In genomic region chr17:74454197-74455024, GRCh38 we compare ENCODE assay signal across 1 cellular context.
A peak's percentile ranks its signal among the peaks of the same experiment; 100 is the strongest.
TF ChIP-seq lines count a peak whose summit lies in the region.

No MANE protein-coding gene starts in this region.

TF ChIP-seq in K562, 482 proteins besides CTCF, POLR2A, EP300 and RAD21 (continued from another document and continues in another):
- TF ChIP-seq AFF4 (CRISPR knock-in tag; IDR thresholded peaks at IDR 0.05) (no peak), LCOR (CRISPR knock-in tag; IDR thresholded peaks at IDR 0.05) (no peak), HDAC1 (IDR thresholded peaks at IDR 0.05) (no peak; a peak in 1 of 4 replicates), ZNF212 (CRISPR knock-in tag; IDR thresholded peaks at IDR 0.05) (no peak), XRCC5 (IDR thresholded peaks at IDR 0.05; ENCODE audit: low read depth, low read length) (no peak), SRF (CRISPR knock-in tag; IDR thresholded peaks at IDR 0.05) (no peak), FOXP1 (CRISPR knock-in tag; IDR thresholded peaks at IDR 0.05) (no peak), FOXP4 (CRISPR knock-in tag; IDR thresholded peaks at IDR 0.05; ENCODE audit: borderline replicate concordance) (peak; percentile 38; the same call in 1 of the 2 replicates), NKRF (IDR thresholded peaks at IDR 0.05; ENCODE audit: borderline replicate concordance) (no peak), CCNT2 (IDR thresholded peaks at IDR 0.05; ENCODE audit: borderline replicate concordance, extremely low read depth, insufficient read length, low read depth, low read length) (peak; percentile 47), ELK1 (CRISPR knock-in tag; IDR thresholded peaks at IDR 0.05) (no peak), RAD51 (IDR thresholded peaks at IDR 0.05; ENCODE audit: borderline replicate concordance, low read depth) (no peak), MEIS2 (IDR thresholded peaks at IDR 0.05; ENCODE audit: partially characterized antibody) (no peak), TFAP4 (CRISPR knock-in tag; IDR thresholded peaks at IDR 0.05; ENCODE audit: borderline replicate concordance) (peak; percentile 97), SMAD2 (IDR thresholded peaks at IDR 0.05; ENCODE audit: low read depth, low read length) (no peak), ZNF23 (CRISPR knock-in tag; IDR thresholded peaks at IDR 0.05) (no peak), EP400 (IDR thresholded peaks at IDR 0.05) (no peak), MYBL2 (IDR thresholded peaks at IDR 0.05; ENCODE audit: low read depth) (no peak), MYBL2 (CRISPR knock-in tag; IDR thresholded peaks at IDR 0.05; ENCODE audit: borderline replicate concordance) (no peak), NRF1 (conservative IDR thresholded peaks at IDR 0.05 in 1 of 2, IDR thresholded peaks at IDR 0.05 in 1 of 2) (no peak), EGR1 (conservative IDR thresholded peaks at IDR 0.05) (peak; percentile 94), JUNB (CRISPR knock-in tag; conservative IDR thresholded peaks at IDR 0.05) (no peak), ATF2 (CRISPR knock-in tag; IDR thresholded peaks at IDR 0.05) (no peak), ZFX (CRISPR knock-in tag; IDR thresholded peaks at IDR 0.05) (peak; percentile 95), CSDE1 (IDR thresholded peaks at IDR 0.05) (no peak), PRDM10 (IDR thresholded peaks at IDR 0.05; ENCODE audit: partially characterized antibody) (peak; percentile 67), PML (IDR thresholded peaks at IDR 0.05; ENCODE audit: low read length) (no peak), KLF13 (tag; IDR thresholded peaks at IDR 0.05; ENCODE audit: borderline replicate concordance, low read depth) (no peak), ZSCAN32 (CRISPR knock-in tag; IDR thresholded peaks at IDR 0.05) (peak; percentile 9; the same call in 1 of the 2 replicates), BACH1 (tag; IDR thresholded peaks at IDR 0.05) (no peak), LEF1 (IDR thresholded peaks at IDR 0.05) (0 out of 2 replicates have a peak, but pooled peaks have one; percentile 21), FOXJ2 (tag; IDR thresholded peaks at IDR 0.05) (no peak), FOXJ3 (CRISPR knock-in tag; IDR thresholded peaks at IDR 0.05) (no peak), TRIM24 (IDR thresholded peaks at IDR 0.05) (no peak), POLR3A (IDR thresholded peaks at IDR 0.05; ENCODE audit: borderline replicate concordance, extremely low read depth, insufficient read depth, insufficient read length) (no peak), RCOR1 (IDR thresholded peaks at IDR 0.05; ENCODE audit: borderline replicate concordance in 1 of 2, low read depth in 2 of 2, low read length in 2 of 2) (no peak), CBX1 (IDR thresholded peaks at IDR 0.05; ENCODE audit: low read depth) (no peak), ZFP36 (IDR thresholded peaks at IDR 0.05; ENCODE audit: low read depth, low read length, partially characterized antibody) (no peak), PHF8 (IDR thresholded peaks at IDR 0.05; ENCODE audit: borderline replicate concordance, low read length) (peak; percentile 62; the same call in 1 of the 2 replicates), ZNF354B (CRISPR knock-in tag; IDR thresholded peaks at IDR 0.05) (no peak), ZNF696 (CRISPR knock-in tag; conservative IDR thresholded peaks at IDR 0.05) (no peak), XRCC4 (IDR thresholded peaks at IDR 0.05; ENCODE audit: extremely low read depth, insufficient read depth, insufficient read length) (no peak), NCOA1 (IDR thresholded peaks at IDR 0.05; ENCODE audit: low read depth) (no peak), TARDBP (IDR thresholded peaks at IDR 0.05) (no peak), PCBP1 (IDR thresholded peaks at IDR 0.05; ENCODE audit: low read depth, low read length, poor library complexity, severe bottlenecking) (peak; percentile 42), ZNF780A (CRISPR knock-in tag; IDR thresholded peaks at IDR 0.05) (no peak), BMI1 (IDR thresholded peaks at IDR 0.05; ENCODE audit: low read length) (no peak), FOSL1 (tag; conservative IDR thresholded peaks at IDR 0.05) (no peak), PTBP1 (IDR thresholded peaks at IDR 0.05; ENCODE audit: low read depth, low read length) (no peak), ZNF57 (CRISPR knock-in tag; IDR thresholded peaks at IDR 0.05) (no peak), MLLT1 (IDR thresholded peaks at IDR 0.05) (no peak; a peak in 1 of 4 replicates), HDAC2 (IDR thresholded peaks at IDR 0.05) (no peak), E2F1 (CRISPR knock-in tag; IDR thresholded peaks at IDR 0.05) (no peak), PHB (CRISPR knock-in tag; IDR thresholded peaks at IDR 0.05) (no peak), ZNF24 (IDR thresholded peaks at IDR 0.05) (no peak), ZNF133 (CRISPR knock-in tag; IDR thresholded peaks at IDR 0.05) (no peak), RFX1 (IDR thresholded peaks at IDR 0.05) (no peak), ARID2 (IDR thresholded peaks at IDR 0.05) (no peak)
